In genomic region chr14:31403707-31404106, GRCh38 we compare ENCODE assay signal across 7 cellular contexts.
"Had no signal": no experiment of that assay in that cellular context is flagged by ENCODE, and none has a peak within 500 bp of the region (broad histone marks: within the 10 kb centered on the region; RNA-seq: fewer than 3 reads in every experiment).

No MANE protein-coding gene starts in this region.

- H3K4me3 ChIP-seq: GM23248 had no signal

- H3K9ac ChIP-seq: GM23248 had no signal

- DNase-seq: GM23248, H9, HCEC 1CT, Kasumi-1, KG1 had no signal

- H2AFZ ChIP-seq: GM23248 had no signal

- H3K27ac ChIP-seq: GM23248 had no signal

- FAIRE-seq: H1, H54 had no signal
